Comparison of ENCODE assay signal across 1 cellular context in genomic region chr1:163836446-163836845, GRCh38.
TF ChIP-seq lines count a peak whose summit lies in the region.

No MANE protein-coding gene starts in this region.

TF ChIP-seq in H1, 55 proteins besides CTCF, POLR2A, EP300 and RAD21 (continued from another document):
- no peak for TF ChIP-seq KDM5A (IDR thresholded peaks at IDR 0.05; ENCODE audit: low read length)
- TF ChIP-seq SAP30 (IDR thresholded peaks at IDR 0.05; ENCODE audit: insufficient read depth, insufficient replicate concordance, low read length) = no peak
- no peak for TF ChIP-seq TAF1 (IDR thresholded peaks at IDR 0.05; ENCODE audit: low read depth, low read length)
- TF ChIP-seq EZH2 (IDR thresholded peaks at IDR 0.05; ENCODE audit: low read depth, low read length, severe bottlenecking) = no peak
- TF ChIP-seq USF2 (IDR thresholded peaks at IDR 0.05; ENCODE audit: low read length) = no peak
- no peak for TF ChIP-seq TEAD4 (IDR thresholded peaks at IDR 0.05; ENCODE audit: low read depth, low read length)
- no peak for TF ChIP-seq BACH1 (IDR thresholded peaks at IDR 0.05; ENCODE audit: low read length)
